Comparison of ENCODE assay signal across 8 cellular contexts in genomic region chr16:30395992-30396560, GRCh38. TPM values are rescaled to one million over a fixed set of nuclear protein-coding genes. Genes with fewer than 3 reads are reported as not detected.
DNase-seq lines count a peak whose midpoint lies in the region; ATAC-seq and TF ChIP-seq lines count a peak whose summit lies in the region.

No MANE protein-coding gene starts in this region.

- H3K9me3 Mint-ChIP-seq in nephron = no peaks in the 10 kb centered on the region

- TF ChIP-seq CTCF in GM12864 (IDR thresholded peaks at IDR 0.05; ENCODE audit: low read depth, low read length, missing control alignments) (no peak), choroid plexus epithelial cell (conservative IDR thresholded peaks at IDR 0.05; ENCODE audit: low read depth, low read length) (no peak), nephron (IDR thresholded peaks at IDR 0.05; ENCODE audit: unreplicated experiment in 3 of 3) (no peak)

- ATAC-seq in HG03432 (IDR thresholded peaks at IDR 0.05; ENCODE audit: unreplicated experiment) = no peak
- no peak for ATAC-seq in esophagus mucosa

- H3K4me3 ChIP-seq in GM12864 (ENCODE audit: low read depth, low read length) (peak overlapping the region; percentile 92), choroid plexus epithelial cell (ENCODE audit: low read depth, low read length) (peak overlapping the region; percentile 78)

- peak overlapping the region; percentile 83 to 92 (median 91) for H3K27ac Mint-ChIP-seq in nephron

- TF ChIP-seq POLR2A in erythroblast (IDR thresholded peaks at IDR 0.05; ENCODE audit: low read length) = no peak

- DNase-seq in GM12864 (ENCODE audit: low read depth) (no peak), NCI-H146 treated with DMSO at 0.1 percent for 48 hours (lab: John Stamatoyannopoulos, UW; ENCODE audit: unreplicated experiment) (peak; percentile 70), choroid plexus epithelial cell (ENCODE audit: low read depth) (no peak), T-helper 9 cell (no peak), erythroblast (lab: John Stamatoyannopoulos, UW) (no peak)

- H3K36me3 Mint-ChIP-seq in nephron (ENCODE audit: low read depth) = peaks cover 16% of the 10 kb centered on the region

- H3K27me3 Mint-ChIP-seq in nephron (ENCODE audit: low read depth) = no peaks in the 10 kb centered on the region

- peak overlapping the region; percentile 86 to 90 (median 89) for H3K4me3 Mint-ChIP-seq in nephron

- peaks cover 32% of the 10 kb centered on the region for H3K4me1 Mint-ChIP-seq in nephron

RNA-seq across cellular contexts. Expression of gene ZNF48, which starts 0.9 kb away (rescaled TPM):
- total RNA-seq in esophagus mucosa = 2.6 TPM

RNA-seq across cellular contexts. Expression of gene ZNF771, which starts 11.3 kb away (rescaled TPM):
- 3.2 TPM for total RNA-seq in esophagus mucosa

RNA-seq across cellular contexts. Expression of gene SEPTIN1, which starts 13.7 kb away (rescaled TPM):
- total RNA-seq in esophagus mucosa = 2.4 TPM

RNA-seq across cellular contexts. Expression of gene MYL11, which starts 21.5 kb away (rescaled TPM):
- 2.2 TPM for total RNA-seq in esophagus mucosa

RNA-seq across cellular contexts. Expression of gene TBC1D10B, which starts 25.8 kb away (rescaled TPM):
- 25.3 TPM for total RNA-seq in esophagus mucosa
